Comparison of ENCODE assay signal across 8 cellular contexts in genomic region chr17:215563-216478, GRCh38. TPM values are rescaled to one million over a fixed set of nuclear protein-coding genes. Genes with fewer than 3 reads are reported as not detected.
DNase-seq lines count a peak whose midpoint lies in the region; ATAC-seq and TF ChIP-seq lines count a peak whose summit lies in the region.
"Not testable (repeated sequence)": the region's sequence is repeated elsewhere in the genome, so short reads cannot be mapped to it uniquely, and the experiment has no call there.
"Had no signal": no experiment of that assay in that cellular context is flagged by ENCODE, and none has a peak within 500 bp of the region (broad histone marks: within the 10 kb centered on the region; RNA-seq: fewer than 3 reads in every experiment).

No MANE protein-coding gene starts in this region.

- not testable (repeated sequence) for H3K36me3 ChIP-seq in Karpas-422 (ENCODE audit: insufficient read depth, low read length); iPS-15b (ENCODE audit: control insufficient read depth, insufficient read depth, low read length); mesodermal cell (ENCODE audit: control insufficient read depth, insufficient read depth, low read length)

- WGBS in mesodermal cell (ENCODE audit: insufficient coverage in 2 of 2), 2 experiments = 42 to 49% methylated on average over 14 to 18 of the region's 29 CpGs

- H3K9me3 ChIP-seq in Karpas-422 (ENCODE audit: low read length); iPS-15b (ENCODE audit: control insufficient read depth, insufficient read depth, low read length); mesodermal cell (ENCODE audit: control insufficient read depth, low read length): not testable (repeated sequence)

- not testable (repeated sequence) for H3K36me3 Mint-ChIP-seq in WTC11; endothelial cell (ENCODE audit: low read depth, unreplicated experiment)

- not testable (repeated sequence) for H3K27me3 Mint-ChIP-seq in WTC11 (ENCODE audit: low read depth); endothelial cell (ENCODE audit: unreplicated experiment)

- not testable (repeated sequence) for H3K4me1 ChIP-seq in Karpas-422 (ENCODE audit: low read length); iPS-15b (ENCODE audit: control insufficient read depth, insufficient read depth, low read length); mesodermal cell (ENCODE audit: control insufficient read depth, insufficient read depth, low read length, poor library complexity, severe bottlenecking)

- not testable (repeated sequence) for H3K9me2 ChIP-seq in Karpas-422 (replicated peaks; ENCODE audit: insufficient read depth, low read length)

- not testable (repeated sequence) for H3K4me1 Mint-ChIP-seq in WTC11; endothelial cell (ENCODE audit: unreplicated experiment)

- H3K4me2 ChIP-seq in Karpas-422 (ENCODE audit: low read depth, low read length, poor library complexity, severe bottlenecking) = not testable (repeated sequence)

- not testable (repeated sequence) for H3K4me3 Mint-ChIP-seq in WTC11
- H3K4me3 Mint-ChIP-seq in endothelial cell (ENCODE audit: unreplicated experiment) = peak overlapping the region; percentile 80

- H3K9me3 Mint-ChIP-seq in WTC11; endothelial cell (ENCODE audit: unreplicated experiment): not testable (repeated sequence)

- H2AFZ ChIP-seq in Karpas-422 (ENCODE audit: low read length) = peak overlapping the region; percentile 94

- not testable (repeated sequence) for H3K9ac ChIP-seq in Karpas-422 (ENCODE audit: low read length); iPS-15b (ENCODE audit: low read depth, low read length)

- H3K79me2 ChIP-seq in Karpas-422 (ENCODE audit: low read length) = not testable (repeated sequence)

- CTCF ChIA-PET in WTC11 (lab: Charles Lee) = not testable (repeated sequence)

- H3K27ac ChIP-seq in Karpas-422 (ENCODE audit: low read length); mesodermal cell (ENCODE audit: low read depth, low read length, severe bottlenecking): not testable (repeated sequence)

- peak; percentile 33 for TF ChIP-seq POLR2A in GM10847 (IDR thresholded peaks at IDR 0.05; ENCODE audit: extremely low read depth, insufficient read length)

- not testable (repeated sequence) for H3K27ac Mint-ChIP-seq in WTC11; endothelial cell (ENCODE audit: unreplicated experiment)

- not testable (repeated sequence) for H4K20me1 ChIP-seq in Karpas-422 (ENCODE audit: insufficient read depth, low read depth, low read length)

- DNase-seq in Karpas-422 = peak; percentile 58
- peak; percentile 18 for DNase-seq in WTC11 (ENCODE audit: low spot score)
- DNase-seq in endothelial cell (ENCODE audit: low spot score); retinal pigment epithelial cell (ENCODE audit: low read depth): not testable (repeated sequence)

- H3K27me3 ChIP-seq in Karpas-422 (ENCODE audit: low read length); iPS-15b (ENCODE audit: control insufficient read depth, insufficient read depth, low read length): not testable (repeated sequence)

- H3K4me3 ChIP-seq in Karpas-422 (ENCODE audit: low read length) = not testable (repeated sequence)
- H3K4me3 ChIP-seq in iPS-15b (ENCODE audit: low read depth, low read length) (peak overlapping the region; percentile 52), mesodermal cell (ENCODE audit: extremely low read depth, insufficient read depth, low read length, poor library complexity, severe bottlenecking) (peak overlapping the region; percentile 38), retinal pigment epithelial cell (ENCODE audit: low read length) (peak overlapping the region; percentile 48)

- POLR2A ChIA-PET in WTC11 (lab: Charles Lee) = not testable (repeated sequence)

- TF ChIP-seq CTCF in WTC11 (IDR thresholded peaks at IDR 0.05); endothelial cell (IDR thresholded peaks at IDR 0.05; ENCODE audit: unreplicated experiment); retinal pigment epithelial cell (conservative IDR thresholded peaks at IDR 0.05; ENCODE audit: low read depth, low read length): not testable (repeated sequence)

- peak; percentile 36; the same call in 1 of the 2 replicates for ATAC-seq in WTC11

TF ChIP-seq in WTC11, 78 proteins besides CTCF, POLR2A, EP300 and RAD21:
- TF ChIP-seq MAX (CRISPR knock-in tag; IDR thresholded peaks at IDR 0.05) = peak; percentile 80

RNA-seq across cellular contexts. Expression of gene DOC2B, which starts 34.4 kb away (rescaled TPM):
- total RNA-seq in Karpas-422 (2014; rRNA removed; shearing (Covaris generic); ENCODE audit: low replicate concordance) = not detected in 2 replicates
- 2.1 to 2.7 TPM (median 2.5 TPM) in 3 replicates for total RNA-seq in WTC11 (2021)
- total RNA-seq in endothelial cell (ENCODE audit: unreplicated experiment) = 0.33 TPM
- polyA plus RNA-seq in mesodermal cell (2013, experiment 1 of 2) = 1.2 TPM
- 1.8 TPM for polyA plus RNA-seq in mesodermal cell (2013, experiment 2 of 2)
- total RNA-seq: HFFc6 had no signal
